23 cellular contexts compared by ENCODE assay signal in the genomic region with DNA sequence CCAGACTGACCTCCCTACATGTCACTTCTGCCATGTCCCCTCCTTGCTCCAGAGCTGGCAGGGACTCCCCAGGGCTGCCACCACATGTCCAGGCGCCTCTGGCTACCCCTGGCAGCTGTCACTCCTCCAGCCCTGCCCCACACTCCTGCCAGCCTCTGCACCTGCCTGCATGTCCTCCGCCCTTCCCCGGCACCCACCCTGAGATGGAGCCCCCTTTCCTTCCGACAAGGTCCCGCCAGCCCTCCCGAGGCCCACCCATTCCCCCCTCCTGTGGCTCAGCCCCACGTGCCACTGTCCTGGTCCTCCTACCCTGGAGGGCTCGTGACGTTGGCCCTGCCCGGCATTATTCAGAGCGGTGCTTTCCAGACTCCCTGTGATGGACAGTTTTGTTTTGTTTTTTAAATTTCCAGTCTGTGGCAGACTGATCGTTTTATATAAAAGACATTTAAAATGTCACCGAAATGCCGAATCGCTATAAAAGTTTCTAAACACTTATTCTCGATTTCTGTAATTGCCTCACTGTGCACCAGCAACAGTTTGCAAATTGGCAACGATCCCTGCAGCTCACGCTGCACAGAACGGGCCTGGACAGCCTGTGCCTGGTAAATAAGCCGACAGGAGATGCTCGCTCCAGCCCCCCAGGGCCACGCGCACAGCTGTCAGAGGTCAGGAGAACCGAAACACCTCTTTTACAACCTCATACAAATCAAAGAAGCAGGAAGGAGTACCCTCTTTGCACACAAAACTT.
A peak's percentile ranks its signal among the peaks of the same experiment; 100 is the strongest.
DNase-seq lines count a peak whose midpoint lies in the region; ATAC-seq lines count a peak whose summit lies in the region.
"Had no signal": no experiment of that assay in that cellular context is flagged by ENCODE, and none has a peak within 500 bp of the region (broad histone marks: within the 10 kb centered on the region; RNA-seq: fewer than 3 reads in every experiment).

No MANE protein-coding gene starts in this region.

- peak; percentile 10 for DNase-seq in NCI-H2171 treated with DMSO at 0.1 percent for 48 hours (lab: John Stamatoyannopoulos, UW)
- DNase-seq in NCI-H2171 (lab: John Stamatoyannopoulos, UW), result no peak
- no peak for DNase-seq in left lobe of liver (ENCODE audit: low spot score)
- peak; percentile 27 for DNase-seq in putamen (ENCODE audit: low spot score)
- DNase-seq in NCI-H1436 treated with DMSO at 0.1 percent for 48 hours (lab: John Stamatoyannopoulos, UW), result no peak
- DNase-seq in middle frontal gyrus (ENCODE audit: extremely low spot score, low spot score), result no peak
- DNase-seq in NCI-H774 (lab: John Stamatoyannopoulos, UW), result no peak
- DNase-seq in activated T-cell treated with anti-CD3 and anti-CD28 coated beads, Interleukin-2, amount 50 U/mL, for 72 hours, result no peak
- DNase-seq: 8988T; activated CD8-positive, alpha-beta memory T cell treated with anti-CD3 and anti-CD28 coated beads, Interleukin-2, amount 10 ng/mL, durations not matched to agents 7 days and 5 days; activated naive CD8-positive, alpha-beta T cell treated with anti-CD3 and anti-CD28 coated beads, Interleukin-2, amount 50 U/mL, for 24 hours; BE2C; EL; foreskin melanocyte; KG1; left ventricle myocardium inferior; MV-4-11; NCI-H2029 treated with DMSO at 0.1 percent for 48 hours; NCI-H510A; pancreas; stimulated activated CD4-positive, alpha-beta T cell treated with anti-CD3 and anti-CD28 coated beads, Interleukin-4, amount 100 ng/mL, for 4 hours; tibial artery had no signal

- H3K4me1 Mint-ChIP-seq in activated T-cell treated with anti-CD3 and anti-CD28 coated beads, Interleukin-2, amount 50 U/mL, for 72 hours (ENCODE audit: low read depth), result no peaks in the 10 kb centered on the region
- H3K4me1 Mint-ChIP-seq: activated CD8-positive, alpha-beta memory T cell treated with anti-CD3 and anti-CD28 coated beads, Interleukin-2, amount 10 ng/mL, durations not matched to agents 7 days and 5 days; activated naive CD8-positive, alpha-beta T cell treated with anti-CD3 and anti-CD28 coated beads, Interleukin-2, amount 50 U/mL, for 24 hours; activated T-helper 17 cell treated with anti-CD3 and anti-CD28 coated beads, Interleukin-2, amount 50 U/mL, for 72 hours had no signal

- peak; percentile 13 for ATAC-seq in left lobe of liver
- no peak for ATAC-seq in activated T-cell treated with anti-CD3 and anti-CD28 coated beads, Interleukin-2, amount 50 U/mL, for 72 hours (replicated peaks in 1 of 2)
- ATAC-seq: activated CD8-positive, alpha-beta memory T cell treated with anti-CD3 and anti-CD28 coated beads, Interleukin-2, amount 10 ng/mL, durations not matched to agents 7 days and 5 days; activated naive CD8-positive, alpha-beta T cell treated with anti-CD3 and anti-CD28 coated beads, Interleukin-2, amount 50 U/mL, for 24 hours; activated T-helper 17 cell treated with anti-CD3 and anti-CD28 coated beads, Interleukin-2, amount 50 U/mL, for 72 hours had no signal

- H3K9me3 Mint-ChIP-seq in activated T-cell treated with anti-CD3 and anti-CD28 coated beads, Interleukin-2, amount 50 U/mL, for 72 hours, result no peaks in the 10 kb centered on the region
- H3K9me3 Mint-ChIP-seq: activated naive CD8-positive, alpha-beta T cell treated with anti-CD3 and anti-CD28 coated beads, Interleukin-2, amount 50 U/mL, for 24 hours; activated T-helper 17 cell treated with anti-CD3 and anti-CD28 coated beads, Interleukin-2, amount 50 U/mL, for 72 hours had no signal

- H3K27me3 Mint-ChIP-seq in activated T-cell treated with anti-CD3 and anti-CD28 coated beads, Interleukin-2, amount 50 U/mL, for 72 hours (ENCODE audit: low read depth), result no peaks in the 10 kb centered on the region
- H3K27me3 Mint-ChIP-seq: activated CD8-positive, alpha-beta memory T cell treated with anti-CD3 and anti-CD28 coated beads, Interleukin-2, amount 10 ng/mL, durations not matched to agents 7 days and 5 days; activated naive CD8-positive, alpha-beta T cell treated with anti-CD3 and anti-CD28 coated beads, Interleukin-2, amount 50 U/mL, for 24 hours; activated T-helper 17 cell treated with anti-CD3 and anti-CD28 coated beads, Interleukin-2, amount 50 U/mL, for 72 hours had no signal

- H3K4me3 Mint-ChIP-seq in activated T-cell treated with anti-CD3 and anti-CD28 coated beads, Interleukin-2, amount 50 U/mL, for 72 hours, result no peak overlapping the region
- H3K4me3 Mint-ChIP-seq: activated CD8-positive, alpha-beta memory T cell treated with anti-CD3 and anti-CD28 coated beads, Interleukin-2, amount 10 ng/mL, durations not matched to agents 7 days and 5 days; activated naive CD8-positive, alpha-beta T cell treated with anti-CD3 and anti-CD28 coated beads, Interleukin-2, amount 50 U/mL, for 24 hours; activated T-helper 17 cell treated with anti-CD3 and anti-CD28 coated beads, Interleukin-2, amount 50 U/mL, for 72 hours had no signal

- H3K27ac Mint-ChIP-seq in activated T-cell treated with anti-CD3 and anti-CD28 coated beads, Interleukin-2, amount 50 U/mL, for 72 hours, result no peak overlapping the region
- H3K27ac Mint-ChIP-seq: activated CD8-positive, alpha-beta memory T cell treated with anti-CD3 and anti-CD28 coated beads, Interleukin-2, amount 10 ng/mL, durations not matched to agents 7 days and 5 days; activated naive CD8-positive, alpha-beta T cell treated with anti-CD3 and anti-CD28 coated beads, Interleukin-2, amount 50 U/mL, for 24 hours; activated T-helper 17 cell treated with anti-CD3 and anti-CD28 coated beads, Interleukin-2, amount 50 U/mL, for 72 hours had no signal

- no peaks in the 10 kb centered on the region for H3K36me3 Mint-ChIP-seq in activated T-cell treated with anti-CD3 and anti-CD28 coated beads, Interleukin-2, amount 50 U/mL, for 72 hours (ENCODE audit: insufficient read depth in 2 of 2)
- H3K36me3 Mint-ChIP-seq: activated CD8-positive, alpha-beta memory T cell treated with anti-CD3 and anti-CD28 coated beads, Interleukin-2, amount 10 ng/mL, durations not matched to agents 7 days and 5 days had no signal

Comparison
In these comparisons a context has a peak if more than half of its experiments do, and no peak if none do; other contexts are left out.
1. DNase-seq: peak in NCI-H2171 treated with DMSO at 0.1 percent for 48 hours (single experiment) and putamen (single experiment); none in NCI-H2171 (single experiment), left lobe of liver (single experiment), NCI-H1436 treated with DMSO at 0.1 percent for 48 hours (single experiment), middle frontal gyrus (single experiment), NCI-H774 (single experiment) and activated T-cell treated with anti-CD3 and anti-CD28 coated beads, Interleukin-2, amount 50 U/mL, for 72 hours (0 of 2).